23 cellular contexts compared by ENCODE assay signal in the genomic region with DNA sequence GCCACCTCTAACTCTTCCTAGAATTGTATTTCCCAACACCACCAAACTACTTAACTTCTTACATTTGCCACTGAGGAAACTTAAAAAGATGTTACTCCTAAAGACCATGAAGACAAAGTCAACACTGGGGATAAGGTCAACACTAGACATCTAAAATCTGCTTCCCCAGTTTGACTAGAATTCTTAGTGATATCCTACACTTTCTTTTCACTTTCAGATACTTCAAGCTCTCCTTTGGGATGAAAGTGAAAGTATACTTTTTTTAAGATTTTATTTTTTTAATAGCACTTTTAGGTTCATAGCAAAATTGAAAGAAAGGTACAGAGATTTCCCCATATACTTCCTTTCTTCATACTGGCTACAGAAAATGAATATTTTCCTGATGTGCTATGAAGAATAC. TPM values are rescaled to one million over a fixed set of nuclear protein-coding genes. Genes with fewer than 3 reads are reported as not detected.
A peak's percentile ranks its signal among the peaks of the same experiment; 100 is the strongest.
DNase-seq lines count a peak whose midpoint lies in the region; ATAC-seq and TF ChIP-seq lines count a peak whose summit lies in the region.
"Had no signal": no experiment of that assay in that cellular context is flagged by ENCODE, and none has a peak within 500 bp of the region (broad histone marks: within the 10 kb centered on the region; RNA-seq: fewer than 3 reads in every experiment).

No MANE protein-coding gene starts in this region.

- H3K4me1 Mint-ChIP-seq in GM23338 = no peaks in the 10 kb centered on the region; the same call in 2 of the 3 replicates

- no peak overlapping the region for H2BK120ac ChIP-seq in mesenchymal stem cell (ENCODE audit: low read depth, low read length)

- H3K36me3 ChIP-seq in GM23338 (ENCODE audit: insufficient read depth) (no peaks in the 10 kb centered on the region), mesenchymal stem cell (ENCODE audit: control insufficient read depth in 1 of 2, insufficient read depth in 2 of 2, low read depth in 1 of 2, low read length in 2 of 2) (no peaks in the 10 kb centered on the region)
- H3K36me3 ChIP-seq: HAP-1 had no signal

- no peak overlapping the region for H2BK12ac ChIP-seq in mesenchymal stem cell (ENCODE audit: low read length in 2 of 2)

- no peak overlapping the region for H2BK5ac ChIP-seq in mesenchymal stem cell (ENCODE audit: low read depth, low read length, poor library complexity, severe bottlenecking)

- no peaks in the 10 kb centered on the region for H3K27me3 ChIP-seq in GM23338 (ENCODE audit: insufficient read depth)
- no peaks in the 10 kb centered on the region for H3K27me3 ChIP-seq in mesenchymal stem cell (ENCODE audit: control insufficient read depth in 1 of 2, insufficient read depth in 1 of 2, low read length in 2 of 2)

- peak overlapping the region; percentile 34 for H3K9ac ChIP-seq in mesenchymal stem cell (ENCODE audit: low read length)

- no peaks in the 10 kb centered on the region for H3F3A ChIP-seq in GM23338 (replicated peaks; ENCODE audit: low read depth)

- no peaks in the 10 kb centered on the region for H3K9me3 Mint-ChIP-seq in GM23338
- H3K9me3 Mint-ChIP-seq: CD8-positive, alpha-beta T cell had no signal

- no peak overlapping the region for H3K27ac ChIP-seq in GM23338 (ENCODE audit: low read depth)
- no peak overlapping the region for H3K27ac ChIP-seq in mesenchymal stem cell (ENCODE audit: low read length, poor library complexity, severe bottlenecking)
- H3K27ac ChIP-seq: C4-2B, RWPE1 had no signal

- DNase-seq in GM23338 (ENCODE audit: low spot score) (no peak), OCI-M1 (lab: John Stamatoyannopoulos, UW) (peak; percentile 6), mesenchymal stem cell (no peak), globus pallidus (ENCODE audit: low spot score) (no peak), Kasumi-1 (lab: John Stamatoyannopoulos, UW) (no peak)
- DNase-seq: CD8-positive, alpha-beta T cell; GOT3; KG1; MM.1S; NCI-H1048; NCI-H1417; NCI-H1694; NCI-H2029 treated with DMSO at 0.1 percent for 48 hours; NCI-H2227 treated with DMSO at 0.1 percent for 48 hours; NCI-H526 treated with DMSO at 0.1 percent for 48 hours; SHP77 had no signal

- no peaks in the 10 kb centered on the region for H3K9me3 ChIP-seq in mesenchymal stem cell (ENCODE audit: control insufficient read depth, low read length)
- H3K9me3 ChIP-seq: HAP-1 had no signal

- H4K91ac ChIP-seq in mesenchymal stem cell (ENCODE audit: low read length) = no peak overlapping the region

- no peak overlapping the region for H3K14ac ChIP-seq in mesenchymal stem cell (ENCODE audit: low read length in 2 of 2)

- no peaks in the 10 kb centered on the region for H3K36me3 Mint-ChIP-seq in GM23338 (ENCODE audit: low read depth)
- H3K36me3 Mint-ChIP-seq: CD8-positive, alpha-beta T cell had no signal

- H3K4me3 Mint-ChIP-seq in GM23338 = no peak overlapping the region
- H3K4me3 Mint-ChIP-seq: B cell; CD8-positive, alpha-beta T cell had no signal

- no peak overlapping the region for H3K23ac ChIP-seq in mesenchymal stem cell (ENCODE audit: low read length in 2 of 2)

- H3K4me1 ChIP-seq in GM23338 (ENCODE audit: insufficient read depth) = no peaks in the 10 kb centered on the region; the same call in 1 of the 2 replicates
- no peaks in the 10 kb centered on the region for H3K4me1 ChIP-seq in mesenchymal stem cell (ENCODE audit: control insufficient read depth, insufficient read depth, low read depth, low read length)

- H3K4ac ChIP-seq in mesenchymal stem cell (ENCODE audit: low read depth in 1 of 2, low read length in 2 of 2) = no peak overlapping the region

- peak overlapping the region; percentile 22 for H2AK5ac ChIP-seq in mesenchymal stem cell (ENCODE audit: low read length, severe bottlenecking)

- H2AFZ ChIP-seq in GM23338 = no peak overlapping the region
- H2AFZ ChIP-seq in mesenchymal stem cell (ENCODE audit: low read depth, low read length) = no peak overlapping the region

- H3K27ac Mint-ChIP-seq in GM23338 = 0 out of 2 replicates have a peak overlapping the region, but pooled peaks have one; percentile 4
- H3K27ac Mint-ChIP-seq: B cell; CD8-positive, alpha-beta T cell had no signal

- no peak overlapping the region for H3K18ac ChIP-seq in mesenchymal stem cell (ENCODE audit: low read depth in 1 of 2, low read length in 2 of 2)

- peaks cover 83% of the 10 kb centered on the region for H3K79me2 ChIP-seq in GM23338 (replicated peaks; ENCODE audit: insufficient read depth)

- H3K4me2 ChIP-seq in GM23338 (no peak overlapping the region), mesenchymal stem cell (ENCODE audit: low read length, poor library complexity, severe bottlenecking) (peak overlapping the region; percentile 47)

- ATAC-seq in GM23338 (no peak), HG02588 (IDR thresholded peaks at IDR 0.05; ENCODE audit: unreplicated experiment) (no peak), HG03469 (IDR thresholded peaks at IDR 0.05; ENCODE audit: unreplicated experiment) (no peak)
- ATAC-seq: CD8-positive, alpha-beta T cell; Panc1 had no signal

- peaks cover 13% of the 10 kb centered on the region for H3K79me1 ChIP-seq in mesenchymal stem cell (replicated peaks; ENCODE audit: low read length, poor library complexity, severe bottlenecking)

- H3K27me3 Mint-ChIP-seq in GM23338 (ENCODE audit: insufficient read depth, low read depth, poor library complexity) = no peaks in the 10 kb centered on the region
- H3K27me3 Mint-ChIP-seq: B cell had no signal

- no peak overlapping the region for H3K4me3 ChIP-seq in GM23338
- H3K4me3 ChIP-seq in mesenchymal stem cell (ENCODE audit: insufficient read depth in 1 of 2, low read depth in 1 of 2, low read length in 2 of 2) = peak overlapping the region in 1 of 2 experiments; percentile 58
- H3K4me3 ChIP-seq: HAP-1 had no signal

- no peak overlapping the region for H2BK15ac ChIP-seq in mesenchymal stem cell (ENCODE audit: low read depth, poor library complexity, severe bottlenecking)

- H3K9me2 ChIP-seq in GM23338 (ENCODE audit: insufficient read depth) = no peaks in the 10 kb centered on the region

- H4K8ac ChIP-seq in mesenchymal stem cell (ENCODE audit: low read length) = no peak overlapping the region

- H4K20me1 ChIP-seq in GM23338 (replicated peaks; ENCODE audit: insufficient read depth) = peaks cover 3% of the 10 kb centered on the region

- TF ChIP-seq CTCF in GM23338 (conservative IDR thresholded peaks at IDR 0.05; ENCODE audit: low read depth in 2 of 2) = no peak

TF ChIP-seq in GM23338, 12 proteins besides CTCF, POLR2A, EP300 and RAD21 (continues in another document):
- TF ChIP-seq POLR2AphosphoS5 (IDR thresholded peaks at IDR 0.05; ENCODE audit: low read depth) = no peak

RNA-seq across cellular contexts. Expression of a gene that starts 32.6 kb away (rescaled TPM):
- 34.4 and 40.5 TPM in 2 replicates for total RNA-seq in GM23338 (2014; rRNA removed; shearing (Covaris generic))
- 50.5 and 50.7 TPM in 2 replicates for polyA plus RNA-seq in GM23338 (2016; fragmentation: Nextera tagmentation; extraction: Ambion mirVana)
- polyA plus RNA-seq in mesenchymal stem cell (2013, experiment 1 of 2) = 62.8 TPM
- polyA plus RNA-seq in mesenchymal stem cell (2013, experiment 2 of 2) = 61.7 TPM
